Comparison of ENCODE assay signal across 25 cellular contexts in genomic region chr6:25987845-25988244, GRCh38. TPM values are rescaled to one million over a fixed set of nuclear protein-coding genes. Genes with fewer than 3 reads are reported as not detected.
DNase-seq lines count a peak whose midpoint lies in the region; ATAC-seq and TF ChIP-seq lines count a peak whose summit lies in the region.
"Had no signal": no experiment of that assay in that cellular context is flagged by ENCODE, and none has a peak within 500 bp of the region (broad histone marks: within the 10 kb centered on the region; RNA-seq: fewer than 3 reads in every experiment).

No MANE protein-coding gene starts in this region.

- H3F3A ChIP-seq in PC-3 (ENCODE audit: low read length, unreplicated experiment) = no peaks in the 10 kb centered on the region

- no peak for DNase-seq in activated naive CD4-positive, alpha-beta T cell treated with anti-CD3 and anti-CD28 coated beads for 36 hours
- DNase-seq in T-cell (no peak), endodermal cell (peak; percentile 77), PC-3 (no peak)
- DNase-seq in stimulated activated naive B cell treated with anti-CD40 and anti-IgM and Interleukin-4, amounts not matched to agents 10 μg/mL and 1 μg/mL and 100 μg/mL, for 72 hours = no peak
- DNase-seq: activated CD4-positive, alpha-beta T cell treated with anti-CD3 and anti-CD28 coated beads for 1 hour; erythroblast; GOT3; left cardiac atrium; NCI-H2171; NCI-H526; nucleus accumbens; PC-9; SIG-M5; stimulated activated naive CD4-positive, alpha-beta T cell treated with Interleukin-2 at 50 U/mL for 16 hours; T-helper 9 cell had no signal

- H3K9me3 ChIP-seq in endodermal cell (ENCODE audit: control insufficient read depth, low read length) (no peaks in the 10 kb centered on the region), PC-3 (ENCODE audit: low read length) (no peaks in the 10 kb centered on the region)
- H3K9me3 ChIP-seq: right atrium auricular region, tibial nerve had no signal

- peak overlapping the region; percentile 24 for H3K27ac Mint-ChIP-seq in activated naive CD4-positive, alpha-beta T cell treated with anti-CD3 and anti-CD28 coated beads, Interleukin-2, amount 50 U/mL, for 24 hours
- H3K27ac Mint-ChIP-seq in activated naive CD4-positive, alpha-beta T cell treated with anti-CD3 and anti-CD28 coated beads for 36 hours = no peak overlapping the region
- H3K27ac Mint-ChIP-seq in T-cell (peak overlapping the region; percentile 71 to 75), endodermal cell (no peak overlapping the region)
- H3K27ac Mint-ChIP-seq in stimulated activated naive B cell treated with anti-CD40 and anti-IgM and Interleukin-4, amounts not matched to agents 10 μg/mL and 1 μg/mL and 100 μg/mL, for 72 hours = peak overlapping the region; percentile 89
- H3K27ac Mint-ChIP-seq: mesothelial cell of epicardium had no signal

- peaks cover 31% of the 10 kb centered on the region for H3K4me1 Mint-ChIP-seq in activated naive CD4-positive, alpha-beta T cell treated with anti-CD3 and anti-CD28 coated beads, Interleukin-2, amount 50 U/mL, for 24 hours
- peaks cover 19% of the 10 kb centered on the region for H3K4me1 Mint-ChIP-seq in activated naive CD4-positive, alpha-beta T cell treated with anti-CD3 and anti-CD28 coated beads for 36 hours (ENCODE audit: low read depth)
- H3K4me1 Mint-ChIP-seq in T-cell (peaks cover 6 to 32% (median 26%) of the 10 kb centered on the region in 3 donors), endodermal cell (peaks cover 20% of the 10 kb centered on the region)
- peaks cover 19 to 59% of the 10 kb centered on the region in 2 donors for H3K4me1 Mint-ChIP-seq in stimulated activated naive B cell treated with anti-CD40 and anti-IgM and Interleukin-4, amounts not matched to agents 10 μg/mL and 1 μg/mL and 100 μg/mL, for 72 hours

- 88 to 91% methylated on average over 7 to 9 of the region's 9 CpGs for WGBS in endodermal cell (ENCODE audit: insufficient coverage in 1 of 2, insufficient read length in 1 of 2), 2 experiments

- H3K4me1 ChIP-seq in endodermal cell (ENCODE audit: control insufficient read depth, insufficient read depth, low read length) (peaks cover 8% of the 10 kb centered on the region), PC-3 (ENCODE audit: insufficient read depth, low read length) (peaks cover 12% of the 10 kb centered on the region; the same call in 1 of the 2 replicates)

- ATAC-seq in T-cell (replicated peaks in 1 of 4) = no peak
- no peak for ATAC-seq in stimulated activated naive B cell treated with anti-CD40 and anti-IgM and Interleukin-4, amounts not matched to agents 10 μg/mL and 1 μg/mL and 100 μg/mL, for 72 hours (replicated peaks)
- ATAC-seq in GM19324 (IDR thresholded peaks at IDR 0.05; ENCODE audit: low FRiP score, unreplicated experiment) = no peak
- ATAC-seq in PC-3 = no peak
- ATAC-seq in HG03442 (IDR thresholded peaks at IDR 0.05; ENCODE audit: unreplicated experiment) = no peak
- ATAC-seq: left cardiac atrium had no signal

- H3K27ac ChIP-seq in endodermal cell (ENCODE audit: low read depth, low read length) (no peak overlapping the region), PC-3 (ENCODE audit: low read length) (no peak overlapping the region)
- H3K27ac ChIP-seq: PC-9, right atrium auricular region, tibial nerve had no signal

- H3K9me2 ChIP-seq in PC-3 (replicated peaks; ENCODE audit: low read length) = no peaks in the 10 kb centered on the region

- peaks cover 8% of the 10 kb centered on the region for H3K36me3 Mint-ChIP-seq in activated naive CD4-positive, alpha-beta T cell treated with anti-CD3 and anti-CD28 coated beads, Interleukin-2, amount 50 U/mL, for 24 hours
- peaks cover 38% of the 10 kb centered on the region for H3K36me3 Mint-ChIP-seq in activated naive CD4-positive, alpha-beta T cell treated with anti-CD3 and anti-CD28 coated beads for 36 hours (ENCODE audit: low read depth)
- peaks cover 35% of the 10 kb centered on the region for H3K36me3 Mint-ChIP-seq in T-cell
- peaks cover 15% of the 10 kb centered on the region for H3K36me3 Mint-ChIP-seq in endodermal cell (ENCODE audit: low read depth)
- peaks cover 46 to 51% of the 10 kb centered on the region in 2 donors for H3K36me3 Mint-ChIP-seq in stimulated activated naive B cell treated with anti-CD40 and anti-IgM and Interleukin-4, amounts not matched to agents 10 μg/mL and 1 μg/mL and 100 μg/mL, for 72 hours

- H3K4me2 ChIP-seq in PC-3 (ENCODE audit: low read length) = no peak overlapping the region
- H3K4me2 ChIP-seq: PC-9 had no signal

- no peak overlapping the region for H3K4me3 Mint-ChIP-seq in activated naive CD4-positive, alpha-beta T cell treated with anti-CD3 and anti-CD28 coated beads, Interleukin-2, amount 50 U/mL, for 24 hours
- H3K4me3 Mint-ChIP-seq in activated naive CD4-positive, alpha-beta T cell treated with anti-CD3 and anti-CD28 coated beads for 36 hours = no peak overlapping the region
- H3K4me3 Mint-ChIP-seq in T-cell = no peak overlapping the region
- H3K4me3 Mint-ChIP-seq in endodermal cell = no peak overlapping the region
- H3K4me3 Mint-ChIP-seq in stimulated activated naive B cell treated with anti-CD40 and anti-IgM and Interleukin-4, amounts not matched to agents 10 μg/mL and 1 μg/mL and 100 μg/mL, for 72 hours = no peak overlapping the region
- H3K4me3 Mint-ChIP-seq: central memory CD8-positive, alpha-beta T cell; mesothelial cell of epicardium had no signal

- no peaks in the 10 kb centered on the region for H3K36me3 ChIP-seq in endodermal cell (ENCODE audit: control insufficient read depth, insufficient read depth, low read length)
- peaks cover 10% of the 10 kb centered on the region for H3K36me3 ChIP-seq in PC-3 (ENCODE audit: low read depth, low read length)

- CTCF ChIA-PET in activated naive CD4-positive, alpha-beta T cell treated with anti-CD3 and anti-CD28 coated beads for 36 hours (lab: Charles Lee) = no interaction called here
- CTCF ChIA-PET in T-cell (lab: Charles Lee) = no interaction called here
- CTCF ChIA-PET in PC-3 (lab: Charles Lee) = no interaction called here

- TF ChIP-seq CTCF in endodermal cell (conservative IDR thresholded peaks at IDR 0.05) = no peak
- TF ChIP-seq CTCF in PC-3 (conservative IDR thresholded peaks at IDR 0.05; ENCODE audit: low read depth, low read length) = no peak

- no peak overlapping the region for H3K9ac ChIP-seq in endodermal cell (ENCODE audit: extremely low read depth, low read length, poor library complexity, severe bottlenecking)
- H3K9ac ChIP-seq in PC-3 (ENCODE audit: low read length) = no peak overlapping the region

- H3K79me2 ChIP-seq in PC-3 (ENCODE audit: low read length) = no peaks in the 10 kb centered on the region

- H3K27me3 Mint-ChIP-seq in activated naive CD4-positive, alpha-beta T cell treated with anti-CD3 and anti-CD28 coated beads, Interleukin-2, amount 50 U/mL, for 24 hours = no peaks in the 10 kb centered on the region
- no peaks in the 10 kb centered on the region for H3K27me3 Mint-ChIP-seq in activated naive CD4-positive, alpha-beta T cell treated with anti-CD3 and anti-CD28 coated beads for 36 hours (ENCODE audit: low read depth)
- H3K27me3 Mint-ChIP-seq in T-cell = no peaks in the 10 kb centered on the region
- no peaks in the 10 kb centered on the region for H3K27me3 Mint-ChIP-seq in endodermal cell (ENCODE audit: insufficient read depth)
- H3K27me3 Mint-ChIP-seq in stimulated activated naive B cell treated with anti-CD40 and anti-IgM and Interleukin-4, amounts not matched to agents 10 μg/mL and 1 μg/mL and 100 μg/mL, for 72 hours = no peaks in the 10 kb centered on the region
- H3K27me3 Mint-ChIP-seq: central memory CD8-positive, alpha-beta T cell had no signal

- no peaks in the 10 kb centered on the region for H4K20me1 ChIP-seq in PC-3 (ENCODE audit: low read length)

- H3K4me3 ChIP-seq in endodermal cell (ENCODE audit: low read length) (no peak overlapping the region), PC-3 (ENCODE audit: low read length) (no peak overlapping the region)
- H3K4me3 ChIP-seq: PC-9, right atrium auricular region, tibial nerve had no signal

- H3K9me3 Mint-ChIP-seq in activated naive CD4-positive, alpha-beta T cell treated with anti-CD3 and anti-CD28 coated beads, Interleukin-2, amount 50 U/mL, for 24 hours = no peaks in the 10 kb centered on the region
- no peaks in the 10 kb centered on the region for H3K9me3 Mint-ChIP-seq in activated naive CD4-positive, alpha-beta T cell treated with anti-CD3 and anti-CD28 coated beads for 36 hours
- H3K9me3 Mint-ChIP-seq in T-cell (no peaks in the 10 kb centered on the region), endodermal cell (no peaks in the 10 kb centered on the region)
- H3K9me3 Mint-ChIP-seq in stimulated activated naive B cell treated with anti-CD40 and anti-IgM and Interleukin-4, amounts not matched to agents 10 μg/mL and 1 μg/mL and 100 μg/mL, for 72 hours = no peaks in the 10 kb centered on the region
- H3K9me3 Mint-ChIP-seq: central memory CD8-positive, alpha-beta T cell; mesothelial cell of epicardium had no signal

- H3K27me3 ChIP-seq in endodermal cell (ENCODE audit: control insufficient read depth, insufficient read depth, low read length, poor library complexity, severe bottlenecking) = no peaks in the 10 kb centered on the region
- no peaks in the 10 kb centered on the region for H3K27me3 ChIP-seq in PC-3 (ENCODE audit: low read length)
- H3K27me3 ChIP-seq: right atrium auricular region, tibial nerve had no signal

- H2AFZ ChIP-seq in PC-3 (ENCODE audit: low read length) = no peak overlapping the region
- H2AFZ ChIP-seq: PC-9 had no signal

- intact Hi-C loops in activated naive CD4-positive, alpha-beta T cell treated with anti-CD3 and anti-CD28 coated beads for 36 hours (cut with micrococcal nuclease) = no loop called here
- intact Hi-C loops in PC-3 (cut with micrococcal nuclease) = no loop called here

- BruUV-seq in PC-3 (replicated peaks; lab: Mats Ljungman, UMichigan) = no TSS peak

- POLR2A ChIA-PET in T-cell (lab: Charles Lee) = no interaction called here
- POLR2A ChIA-PET in PC-3 (lab: Charles Lee; ENCODE audit: unreplicated experiment) = no interaction called here

RNA-seq across cellular contexts. Expression of gene TRIM38, which starts 25.2 kb away (rescaled TPM):
- total RNA-seq in activated naive CD4-positive, alpha-beta T cell treated with anti-CD3 and anti-CD28 coated beads for 36 hours = 10 to 100 TPM; 19.1 to 19.7 TPM
- total RNA-seq in T-cell (10 to 100 TPM; 20.5 to 29.3 (median 26.2) TPM), endodermal cell (1 to 10 TPM; 4.2 to 4.4 TPM), PC-3 (2014; rRNA removed) (5.6 and 6.4 TPM in 2 replicates)
- 0.32 TPM for polyA plus RNA-seq in endodermal cell (2013, experiment 1 of 2)
- polyA plus RNA-seq in endodermal cell (2013, experiment 2 of 2) = 0.29 TPM

RNA-seq across cellular contexts. Expression of gene SLC17A2, which starts 57.4 kb away (rescaled TPM):
- total RNA-seq in activated naive CD4-positive, alpha-beta T cell treated with anti-CD3 and anti-CD28 coated beads for 36 hours = under 1 TPM; 0.07 to 0.14 TPM
- total RNA-seq in T-cell = not detected
- not detected for total RNA-seq in endodermal cell
- polyA plus RNA-seq in endodermal cell (2013, experiment 1 of 2) = not detected
- not detected for polyA plus RNA-seq in endodermal cell (2013, experiment 2 of 2)
- not detected in 2 replicates for total RNA-seq in PC-3 (2014; rRNA removed)
- total RNA-seq: aorta, frontal cortex, left cardiac atrium, mesothelial cell of epicardium, PC-9, right atrium auricular region, tibial nerve had no signal
- polyA plus RNA-seq: aorta had no signal

Comparison
In these comparisons a context has a peak if more than half of its experiments do, and no peak if none do; other contexts are left out.
1. H3K27ac Mint-ChIP-seq: peak in activated naive CD4-positive, alpha-beta T cell treated with anti-CD3 and anti-CD28 coated beads, Interleukin-2, amount 50 U/mL, for 24 hours (single experiment), T-cell (2 of 2) and stimulated activated naive B cell treated with anti-CD40 and anti-IgM and Interleukin-4, amounts not matched to agents 10 μg/mL and 1 μg/mL and 100 μg/mL, for 72 hours (single experiment); none in activated naive CD4-positive, alpha-beta T cell treated with anti-CD3 and anti-CD28 coated beads for 36 hours (single experiment) and endodermal cell (single experiment).